23 cellular contexts compared by ENCODE assay signal in the genomic region with DNA sequence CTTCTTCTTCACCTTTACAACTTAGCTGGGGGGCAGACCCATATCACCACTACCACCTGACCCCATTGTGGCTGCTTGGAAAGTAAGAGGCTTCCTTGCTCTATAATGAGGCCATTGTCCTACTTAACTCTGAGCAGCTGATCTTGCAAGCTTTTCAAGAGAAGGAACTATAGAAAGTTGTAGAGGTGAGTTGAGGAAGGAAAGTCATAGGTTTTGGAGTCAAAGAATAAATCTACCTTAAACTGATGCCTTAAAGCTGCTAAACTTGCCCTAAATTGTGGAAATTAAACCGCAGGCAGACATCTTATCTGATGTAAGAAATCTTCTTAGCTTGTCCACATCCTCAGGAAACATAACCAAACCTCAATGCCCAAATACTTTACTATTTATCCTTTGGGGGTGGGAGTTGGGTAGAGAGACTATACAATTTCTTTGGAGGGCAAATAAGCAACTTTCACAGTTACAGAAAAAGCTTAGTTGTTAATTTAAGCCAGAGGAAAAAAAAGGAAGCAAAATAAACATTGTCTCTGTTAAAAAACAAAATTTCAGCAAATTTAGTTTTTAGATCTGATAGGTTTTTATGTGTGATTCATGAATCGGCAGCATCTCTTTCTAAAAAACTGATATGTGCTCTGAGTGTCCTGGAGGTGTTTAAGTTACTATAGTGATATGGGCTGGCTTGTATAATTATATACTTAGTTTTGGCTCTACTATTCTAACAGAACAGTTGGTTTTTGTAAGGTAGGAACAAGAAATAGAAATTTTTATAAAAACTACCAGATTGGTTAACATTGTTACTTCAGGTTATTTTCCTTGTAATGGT. TPM values are rescaled to one million over a fixed set of nuclear protein-coding genes. Genes with fewer than 3 reads are reported as not detected.
A peak's percentile ranks its signal among the peaks of the same experiment; 100 is the strongest.
DNase-seq lines count a peak whose midpoint lies in the region; ATAC-seq lines count a peak whose summit lies in the region.
"Had no signal": no experiment of that assay in that cellular context is flagged by ENCODE, and none has a peak within 500 bp of the region (broad histone marks: within the 10 kb centered on the region; RNA-seq: fewer than 3 reads in every experiment).

No MANE protein-coding gene starts in this region.

- no peaks in the 10 kb centered on the region for H3K27me3 Mint-ChIP-seq in activated T-cell treated with anti-CD3 and anti-CD28 coated beads, Interleukin-2, amount 50 U/mL, for 24 hours
- no peaks in the 10 kb centered on the region for H3K27me3 Mint-ChIP-seq in activated naive CD8-positive, alpha-beta T cell
- no peaks in the 10 kb centered on the region for H3K27me3 Mint-ChIP-seq in stimulated activated memory B cell treated with anti-CD40 and anti-IgM and Interleukin-4, amounts not matched to agents 10 μg/mL and 1 μg/mL and 100 μg/mL, for 72 hours

- H3K4me3 Mint-ChIP-seq in activated T-cell treated with anti-CD3 and anti-CD28 coated beads, Interleukin-2, amount 50 U/mL, for 24 hours: peak overlapping the region; percentile 55
- peak overlapping the region; percentile 72 for H3K4me3 Mint-ChIP-seq in activated naive CD8-positive, alpha-beta T cell
- no peak overlapping the region for H3K4me3 Mint-ChIP-seq in stimulated activated memory B cell treated with anti-CD40 and anti-IgM and Interleukin-4, amounts not matched to agents 10 μg/mL and 1 μg/mL and 100 μg/mL, for 72 hours
- H3K4me3 Mint-ChIP-seq: memory B cell, neural crest cell had no signal

- peak overlapping the region; percentile 100 for H3K27ac Mint-ChIP-seq in activated T-cell treated with anti-CD3 and anti-CD28 coated beads, Interleukin-2, amount 50 U/mL, for 24 hours
- peak overlapping the region; percentile 97 for H3K27ac Mint-ChIP-seq in activated naive CD8-positive, alpha-beta T cell
- peak overlapping the region; percentile 55 for H3K27ac Mint-ChIP-seq in stimulated activated memory B cell treated with anti-CD40 and anti-IgM and Interleukin-4, amounts not matched to agents 10 μg/mL and 1 μg/mL and 100 μg/mL, for 72 hours
- H3K27ac Mint-ChIP-seq: memory B cell had no signal

- ATAC-seq in stimulated activated memory B cell treated with anti-CD40 and anti-IgM and Interleukin-4, amounts not matched to agents 10 μg/mL and 1 μg/mL and 100 μg/mL, for 72 hours: no peak
- ATAC-seq in GM18907 (IDR thresholded peaks at IDR 0.05; ENCODE audit: unreplicated experiment): no peak

- in situ Hi-C loops in SK-MEL-5 (cut with HindIII; ENCODE audit: low pct_unique_long_range_greater_than_20kb, low sequenced_read_pairs): no loop called here

- DNase-seq in activated T-cell treated with anti-CD3 and anti-CD28 coated beads, Interleukin-2, amount 50 U/mL, for 24 hours: no peak
- DNase-seq in activated T-cell treated with anti-CD3 and anti-CD28 coated beads, Interleukin-2, amount 50 U/mL, for 48 hours: no peak
- DNase-seq in SK-MEL-5 (ENCODE audit: low read depth, low spot score): peak; percentile 70
- no peak for DNase-seq in HK-2 (ENCODE audit: unreplicated experiment)
- DNase-seq in iPS-NIHi11 (ENCODE audit: low spot score): no peak
- DNase-seq: activated CD8-positive, alpha-beta memory T cell treated with anti-CD3 and anti-CD28 coated beads for 24 hours; esophagus squamous epithelium; islet precursor cell; MG63; NCI-H187; SHP77 treated with DMSO at 0.1 percent for 48 hours; stimulated activated CD4-positive, alpha-beta T cell treated with anti-CD3 and anti-CD28 coated beads, Interleukin-12 subunit alpha, Interleukin-12 subunit beta, amount 100 ng/mL, for 4 hours; stomach had no signal

- H3K36me3 Mint-ChIP-seq in activated T-cell treated with anti-CD3 and anti-CD28 coated beads, Interleukin-2, amount 50 U/mL, for 24 hours (ENCODE audit: low read depth): peaks cover 28% of the 10 kb centered on the region
- H3K36me3 Mint-ChIP-seq in activated naive CD8-positive, alpha-beta T cell: peaks cover 3% of the 10 kb centered on the region
- no peaks in the 10 kb centered on the region for H3K36me3 Mint-ChIP-seq in stimulated activated memory B cell treated with anti-CD40 and anti-IgM and Interleukin-4, amounts not matched to agents 10 μg/mL and 1 μg/mL and 100 μg/mL, for 72 hours
- H3K36me3 Mint-ChIP-seq: memory B cell had no signal

- peaks cover 82% of the 10 kb centered on the region for H3K4me1 Mint-ChIP-seq in activated T-cell treated with anti-CD3 and anti-CD28 coated beads, Interleukin-2, amount 50 U/mL, for 24 hours (ENCODE audit: low read depth)
- peaks cover 71% of the 10 kb centered on the region for H3K4me1 Mint-ChIP-seq in activated naive CD8-positive, alpha-beta T cell (ENCODE audit: low read depth)
- peaks cover 6% of the 10 kb centered on the region for H3K4me1 Mint-ChIP-seq in stimulated activated memory B cell treated with anti-CD40 and anti-IgM and Interleukin-4, amounts not matched to agents 10 μg/mL and 1 μg/mL and 100 μg/mL, for 72 hours
- H3K4me1 Mint-ChIP-seq: neural crest cell had no signal

- H3K9me3 Mint-ChIP-seq in activated T-cell treated with anti-CD3 and anti-CD28 coated beads, Interleukin-2, amount 50 U/mL, for 24 hours: peaks cover 8% of the 10 kb centered on the region
- peaks cover 4% of the 10 kb centered on the region for H3K9me3 Mint-ChIP-seq in activated naive CD8-positive, alpha-beta T cell (ENCODE audit: low read depth)
- no peaks in the 10 kb centered on the region for H3K9me3 Mint-ChIP-seq in stimulated activated memory B cell treated with anti-CD40 and anti-IgM and Interleukin-4, amounts not matched to agents 10 μg/mL and 1 μg/mL and 100 μg/mL, for 72 hours
- H3K9me3 Mint-ChIP-seq: memory B cell, neural crest cell had no signal

RNA-seq across cellular contexts. Expression of a gene that starts 4.7 kb away (rescaled TPM):
- 1.5 and 2.4 TPM in 2 replicates for total RNA-seq in SK-MEL-5 (2014; rRNA removed; shearing (Covaris generic))
- polyA plus RNA-seq in SK-MEL-5 (2015; cell fraction: cytosol; rRNA removed): 0.81 and 1.2 TPM in 2 replicates
- polyA plus RNA-seq in SK-MEL-5 (2015; cell fraction: nucleus; rRNA removed): 0.21 and 0.70 TPM in 2 replicates
- total RNA-seq: A673, bronchial epithelial cell, Daoy, H1, neural crest cell, pulmonary artery endothelial cell had no signal
- polyA plus RNA-seq: H1, stomach had no signal

RNA-seq across cellular contexts. Expression of a gene that starts 36.2 kb away (rescaled TPM):
- total RNA-seq in SK-MEL-5 (2014; rRNA removed; shearing (Covaris generic)): not detected in 2 replicates
- polyA plus RNA-seq in SK-MEL-5 (2015; cell fraction: cytosol; rRNA removed): not detected in 2 replicates
- polyA plus RNA-seq in SK-MEL-5 (2015; cell fraction: nucleus; rRNA removed): not detected in 2 replicates
- total RNA-seq: A673, bronchial epithelial cell, Daoy, esophagus squamous epithelium, H1, neural crest cell, pulmonary artery endothelial cell, stomach had no signal
- polyA plus RNA-seq: H1, stomach had no signal
